Comparison of ENCODE assay signal across 1 cellular context in genomic region chr7:112086496-112087254, GRCh38.
A peak's percentile ranks its signal among the peaks of the same experiment; 100 is the strongest.
TF ChIP-seq lines count a peak whose summit lies in the region.

No MANE protein-coding gene starts in this region.

TF ChIP-seq in HepG2, 621 proteins besides CTCF, POLR2A, EP300 and RAD21 (continued from another document and continues in another):
- no peak for TF ChIP-seq POGK (CRISPR knock-in tag; conservative IDR thresholded peaks at IDR 0.05)
- no peak for TF ChIP-seq U2AF1 (optimal IDR thresholded peaks at IDR 0.05; ENCODE audit: low read depth, low read length)
- TF ChIP-seq CCDC6 (CRISPR knock-in tag; IDR thresholded peaks at IDR 0.05) = 0 out of 2 replicates have a peak, but pooled peaks have one; percentile 34
- TF ChIP-seq ZNF775 (CRISPR knock-in tag; IDR thresholded peaks at IDR 0.05; ENCODE audit: borderline replicate concordance) = no peak
- TF ChIP-seq U2AF2 (IDR thresholded peaks at IDR 0.05; ENCODE audit: low read depth, low read length) = no peak
- no peak for TF ChIP-seq ZNF282 (IDR thresholded peaks at IDR 0.05; ENCODE audit: partially characterized antibody)
- peak; percentile 83 for TF ChIP-seq NCOA2 (CRISPR knock-in tag; IDR thresholded peaks at IDR 0.05)
- TF ChIP-seq MEF2D (CRISPR knock-in tag; IDR thresholded peaks at IDR 0.05) = peak; percentile 58; the same call in 1 of the 2 replicates
- TF ChIP-seq GTF3A (CRISPR knock-in tag; conservative IDR thresholded peaks at IDR 0.05) = no peak
- TF ChIP-seq GFI1 (CRISPR knock-in tag; IDR thresholded peaks at IDR 0.05; ENCODE audit: borderline replicate concordance) = peak; percentile 56; the same call in 1 of the 2 replicates
- TF ChIP-seq IRF9 (CRISPR knock-in tag; IDR thresholded peaks at IDR 0.05; ENCODE audit: borderline replicate concordance) = no peak
- no peak for TF ChIP-seq ZNF335 (CRISPR knock-in tag; IDR thresholded peaks at IDR 0.05)
- no peak for TF ChIP-seq THAP8 (CRISPR knock-in tag; IDR thresholded peaks at IDR 0.05; ENCODE audit: borderline replicate concordance)
- TF ChIP-seq ZNF687 (CRISPR knock-in tag; IDR thresholded peaks at IDR 0.05) = no peak
- TF ChIP-seq MNT (IDR thresholded peaks at IDR 0.05) = peak; percentile 72
- 0 out of 2 replicates have a peak, but pooled peaks have one; percentile 24 for TF ChIP-seq ZSCAN21 (CRISPR knock-in tag; IDR thresholded peaks at IDR 0.05; ENCODE audit: borderline replicate concordance)
- no peak for TF ChIP-seq SMARCC2 (IDR thresholded peaks at IDR 0.05)
- TF ChIP-seq ZBTB7A (CRISPR knock-in tag; IDR thresholded peaks at IDR 0.05) = no peak
- no peak for TF ChIP-seq KDM6A (CRISPR knock-in tag; IDR thresholded peaks at IDR 0.05; ENCODE audit: low read depth)
- TF ChIP-seq E2F5 (CRISPR knock-in tag; conservative IDR thresholded peaks at IDR 0.05) = no peak
- TF ChIP-seq ZNF253 (CRISPR knock-in tag; IDR thresholded peaks at IDR 0.05; ENCODE audit: borderline replicate concordance) = no peak
- TF ChIP-seq MED8 (CRISPR knock-in tag; IDR thresholded peaks at IDR 0.05; ENCODE audit: insufficient replicate concordance) = no peak
- no peak for TF ChIP-seq TCF7 (IDR thresholded peaks at IDR 0.05; ENCODE audit: low read depth)
- no peak for TF ChIP-seq ZBTB8A (CRISPR knock-in tag; IDR thresholded peaks at IDR 0.05; ENCODE audit: borderline replicate concordance, low read depth)
- no peak for TF ChIP-seq ATRX (CRISPR knock-in tag; IDR thresholded peaks at IDR 0.05; ENCODE audit: borderline replicate concordance)
- TF ChIP-seq NRL (CRISPR knock-in tag; IDR thresholded peaks at IDR 0.05; ENCODE audit: borderline replicate concordance) = no peak
- no peak; the same call in 1 of the 2 replicates for TF ChIP-seq HMGXB3 (CRISPR knock-in tag; IDR thresholded peaks at IDR 0.05; ENCODE audit: borderline replicate concordance)
- TF ChIP-seq ZBTB33 (CRISPR knock-in tag; IDR thresholded peaks at IDR 0.05) = no peak
- no peak for TF ChIP-seq NFRKB (IDR thresholded peaks at IDR 0.05)
- TF ChIP-seq ZFP36L1 (CRISPR knock-in tag; IDR thresholded peaks at IDR 0.05) = no peak
- no peak for TF ChIP-seq RFX5 (IDR thresholded peaks at IDR 0.05; ENCODE audit: low read depth, low read length)
- TF ChIP-seq PTBP1 (IDR thresholded peaks at IDR 0.05; ENCODE audit: low read depth, low read length, poor library complexity, severe bottlenecking) = no peak
- no peak for TF ChIP-seq SAFB2 (CRISPR knock-in tag; IDR thresholded peaks at IDR 0.05; ENCODE audit: borderline replicate concordance, low read depth)
- peak; percentile 67; the same call in 1 of the 2 replicates for TF ChIP-seq ZNF556 (CRISPR knock-in tag; IDR thresholded peaks at IDR 0.05; ENCODE audit: borderline replicate concordance)
- no peak for TF ChIP-seq EEA1 (CRISPR knock-in tag; IDR thresholded peaks at IDR 0.05; ENCODE audit: borderline replicate concordance)
- peak; percentile 36; the same call in 1 of the 2 replicates for TF ChIP-seq HMG20B (CRISPR knock-in tag; conservative IDR thresholded peaks at IDR 0.05)
- no peak for TF ChIP-seq THAP7 (CRISPR knock-in tag; IDR thresholded peaks at IDR 0.05)
- TF ChIP-seq HMGXB4 (CRISPR knock-in tag; IDR thresholded peaks at IDR 0.05; ENCODE audit: borderline replicate concordance in 1 of 2, low read depth in 1 of 2) = no peak; a peak in 1 of 4 replicates
- no peak for TF ChIP-seq MATR3 (CRISPR knock-in tag; IDR thresholded peaks at IDR 0.05)
- no peak for TF ChIP-seq POLR2AphosphoS5 (IDR thresholded peaks at IDR 0.05; ENCODE audit: low read depth, low read length)
- no peak for TF ChIP-seq STAT5B (CRISPR knock-in tag; IDR thresholded peaks at IDR 0.05)
- no peak for TF ChIP-seq HOXD1 (CRISPR knock-in tag; IDR thresholded peaks at IDR 0.05)
- TF ChIP-seq MAZ (IDR thresholded peaks at IDR 0.05; ENCODE audit: borderline replicate concordance, low read depth, low read length) = no peak
- no peak for TF ChIP-seq MAZ (CRISPR knock-in tag; IDR thresholded peaks at IDR 0.05; ENCODE audit: low read depth)
- TF ChIP-seq ZNF713 (CRISPR knock-in tag; IDR thresholded peaks at IDR 0.05) = no peak
- no peak; the same call in 1 of the 2 replicates for TF ChIP-seq ZSCAN9 (CRISPR knock-in tag; IDR thresholded peaks at IDR 0.05; ENCODE audit: borderline replicate concordance)
- TF ChIP-seq NPAS2 (CRISPR knock-in tag; IDR thresholded peaks at IDR 0.05; ENCODE audit: borderline replicate concordance) = no peak
